In genomic region chr11:77656362-77656761, GRCh38 we compare ENCODE assay signal across 2 cellular contexts.
TF ChIP-seq lines count a peak whose summit lies in the region.

No MANE protein-coding gene starts in this region.

TF ChIP-seq in IMR-90, 13 proteins besides CTCF, POLR2A, EP300 and RAD21:
- TF ChIP-seq CHD1 (IDR thresholded peaks at IDR 0.05; ENCODE audit: low read depth, low read length) (no peak), MAZ (IDR thresholded peaks at IDR 0.05; ENCODE audit: borderline replicate concordance, low read depth, low read length) (no peak), RFX5 (IDR thresholded peaks at IDR 0.05; ENCODE audit: low read depth, low read length) (no peak), SMC3 (IDR thresholded peaks at IDR 0.05; ENCODE audit: low read depth, low read length) (no peak), MXI1 (IDR thresholded peaks at IDR 0.05; ENCODE audit: borderline replicate concordance, low read depth, low read length) (no peak), NFE2L2 (IDR thresholded peaks at IDR 0.05; ENCODE audit: low read depth, low read length) (no peak), FOS (IDR thresholded peaks at IDR 0.05; ENCODE audit: low read depth, low read length) (no peak), USF2 (IDR thresholded peaks at IDR 0.05; ENCODE audit: low read depth, low read length) (no peak), MAFK (IDR thresholded peaks at IDR 0.05; ENCODE audit: low read depth, low read length) (no peak)
- TF ChIP-seq, protein P1, sequence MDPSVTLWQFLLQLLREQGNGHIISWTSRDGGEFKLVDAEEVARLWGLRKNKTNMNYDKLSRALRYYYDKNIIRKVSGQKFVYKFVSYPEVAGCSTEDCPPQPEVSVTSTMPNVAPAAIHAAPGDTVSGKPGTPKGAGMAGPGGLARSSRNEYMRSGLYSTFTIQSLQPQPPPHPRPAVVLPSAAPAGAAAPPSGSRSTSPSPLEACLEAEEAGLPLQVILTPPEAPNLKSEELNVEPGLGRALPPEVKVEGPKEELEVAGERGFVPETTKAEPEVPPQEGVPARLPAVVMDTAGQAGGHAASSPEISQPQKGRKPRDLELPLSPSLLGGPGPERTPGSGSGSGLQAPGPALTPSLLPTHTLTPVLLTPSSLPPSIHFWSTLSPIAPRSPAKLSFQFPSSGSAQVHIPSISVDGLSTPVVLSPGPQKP (IDR thresholded peaks at IDR 0.05; ENCODE audit: borderline replicate concordance, low read depth, low read length) = no peak

TF ChIP-seq in H1, 55 proteins besides CTCF, POLR2A, EP300 and RAD21:
- no peak for TF ChIP-seq KDM4A (IDR thresholded peaks at IDR 0.05; ENCODE audit: low read depth, low read length, severe bottlenecking)
- TF ChIP-seq, protein P2, sequence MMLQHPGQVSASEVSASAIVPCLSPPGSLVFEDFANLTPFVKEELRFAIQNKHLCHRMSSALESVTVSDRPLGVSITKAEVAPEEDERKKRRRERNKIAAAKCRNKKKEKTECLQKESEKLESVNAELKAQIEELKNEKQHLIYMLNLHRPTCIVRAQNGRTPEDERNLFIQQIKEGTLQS (IDR thresholded peaks at IDR 0.05; ENCODE audit: insufficient read depth, low read depth, low read length) = no peak
- TF ChIP-seq EZH2 (IDR thresholded peaks at IDR 0.05; ENCODE audit: low read depth, low read length, severe bottlenecking) = no peak
- no peak for TF ChIP-seq BACH1 (IDR thresholded peaks at IDR 0.05; ENCODE audit: low read length)
- no peak for TF ChIP-seq YY1 (IDR thresholded peaks at IDR 0.05; ENCODE audit: low read depth, low read length)
- TF ChIP-seq CHD1 (IDR thresholded peaks at IDR 0.05; ENCODE audit: low read depth, low read length) = no peak
- no peak for TF ChIP-seq TCF12 (IDR thresholded peaks at IDR 0.05; ENCODE audit: low read depth, low read length)
- TF ChIP-seq, protein P3, sequence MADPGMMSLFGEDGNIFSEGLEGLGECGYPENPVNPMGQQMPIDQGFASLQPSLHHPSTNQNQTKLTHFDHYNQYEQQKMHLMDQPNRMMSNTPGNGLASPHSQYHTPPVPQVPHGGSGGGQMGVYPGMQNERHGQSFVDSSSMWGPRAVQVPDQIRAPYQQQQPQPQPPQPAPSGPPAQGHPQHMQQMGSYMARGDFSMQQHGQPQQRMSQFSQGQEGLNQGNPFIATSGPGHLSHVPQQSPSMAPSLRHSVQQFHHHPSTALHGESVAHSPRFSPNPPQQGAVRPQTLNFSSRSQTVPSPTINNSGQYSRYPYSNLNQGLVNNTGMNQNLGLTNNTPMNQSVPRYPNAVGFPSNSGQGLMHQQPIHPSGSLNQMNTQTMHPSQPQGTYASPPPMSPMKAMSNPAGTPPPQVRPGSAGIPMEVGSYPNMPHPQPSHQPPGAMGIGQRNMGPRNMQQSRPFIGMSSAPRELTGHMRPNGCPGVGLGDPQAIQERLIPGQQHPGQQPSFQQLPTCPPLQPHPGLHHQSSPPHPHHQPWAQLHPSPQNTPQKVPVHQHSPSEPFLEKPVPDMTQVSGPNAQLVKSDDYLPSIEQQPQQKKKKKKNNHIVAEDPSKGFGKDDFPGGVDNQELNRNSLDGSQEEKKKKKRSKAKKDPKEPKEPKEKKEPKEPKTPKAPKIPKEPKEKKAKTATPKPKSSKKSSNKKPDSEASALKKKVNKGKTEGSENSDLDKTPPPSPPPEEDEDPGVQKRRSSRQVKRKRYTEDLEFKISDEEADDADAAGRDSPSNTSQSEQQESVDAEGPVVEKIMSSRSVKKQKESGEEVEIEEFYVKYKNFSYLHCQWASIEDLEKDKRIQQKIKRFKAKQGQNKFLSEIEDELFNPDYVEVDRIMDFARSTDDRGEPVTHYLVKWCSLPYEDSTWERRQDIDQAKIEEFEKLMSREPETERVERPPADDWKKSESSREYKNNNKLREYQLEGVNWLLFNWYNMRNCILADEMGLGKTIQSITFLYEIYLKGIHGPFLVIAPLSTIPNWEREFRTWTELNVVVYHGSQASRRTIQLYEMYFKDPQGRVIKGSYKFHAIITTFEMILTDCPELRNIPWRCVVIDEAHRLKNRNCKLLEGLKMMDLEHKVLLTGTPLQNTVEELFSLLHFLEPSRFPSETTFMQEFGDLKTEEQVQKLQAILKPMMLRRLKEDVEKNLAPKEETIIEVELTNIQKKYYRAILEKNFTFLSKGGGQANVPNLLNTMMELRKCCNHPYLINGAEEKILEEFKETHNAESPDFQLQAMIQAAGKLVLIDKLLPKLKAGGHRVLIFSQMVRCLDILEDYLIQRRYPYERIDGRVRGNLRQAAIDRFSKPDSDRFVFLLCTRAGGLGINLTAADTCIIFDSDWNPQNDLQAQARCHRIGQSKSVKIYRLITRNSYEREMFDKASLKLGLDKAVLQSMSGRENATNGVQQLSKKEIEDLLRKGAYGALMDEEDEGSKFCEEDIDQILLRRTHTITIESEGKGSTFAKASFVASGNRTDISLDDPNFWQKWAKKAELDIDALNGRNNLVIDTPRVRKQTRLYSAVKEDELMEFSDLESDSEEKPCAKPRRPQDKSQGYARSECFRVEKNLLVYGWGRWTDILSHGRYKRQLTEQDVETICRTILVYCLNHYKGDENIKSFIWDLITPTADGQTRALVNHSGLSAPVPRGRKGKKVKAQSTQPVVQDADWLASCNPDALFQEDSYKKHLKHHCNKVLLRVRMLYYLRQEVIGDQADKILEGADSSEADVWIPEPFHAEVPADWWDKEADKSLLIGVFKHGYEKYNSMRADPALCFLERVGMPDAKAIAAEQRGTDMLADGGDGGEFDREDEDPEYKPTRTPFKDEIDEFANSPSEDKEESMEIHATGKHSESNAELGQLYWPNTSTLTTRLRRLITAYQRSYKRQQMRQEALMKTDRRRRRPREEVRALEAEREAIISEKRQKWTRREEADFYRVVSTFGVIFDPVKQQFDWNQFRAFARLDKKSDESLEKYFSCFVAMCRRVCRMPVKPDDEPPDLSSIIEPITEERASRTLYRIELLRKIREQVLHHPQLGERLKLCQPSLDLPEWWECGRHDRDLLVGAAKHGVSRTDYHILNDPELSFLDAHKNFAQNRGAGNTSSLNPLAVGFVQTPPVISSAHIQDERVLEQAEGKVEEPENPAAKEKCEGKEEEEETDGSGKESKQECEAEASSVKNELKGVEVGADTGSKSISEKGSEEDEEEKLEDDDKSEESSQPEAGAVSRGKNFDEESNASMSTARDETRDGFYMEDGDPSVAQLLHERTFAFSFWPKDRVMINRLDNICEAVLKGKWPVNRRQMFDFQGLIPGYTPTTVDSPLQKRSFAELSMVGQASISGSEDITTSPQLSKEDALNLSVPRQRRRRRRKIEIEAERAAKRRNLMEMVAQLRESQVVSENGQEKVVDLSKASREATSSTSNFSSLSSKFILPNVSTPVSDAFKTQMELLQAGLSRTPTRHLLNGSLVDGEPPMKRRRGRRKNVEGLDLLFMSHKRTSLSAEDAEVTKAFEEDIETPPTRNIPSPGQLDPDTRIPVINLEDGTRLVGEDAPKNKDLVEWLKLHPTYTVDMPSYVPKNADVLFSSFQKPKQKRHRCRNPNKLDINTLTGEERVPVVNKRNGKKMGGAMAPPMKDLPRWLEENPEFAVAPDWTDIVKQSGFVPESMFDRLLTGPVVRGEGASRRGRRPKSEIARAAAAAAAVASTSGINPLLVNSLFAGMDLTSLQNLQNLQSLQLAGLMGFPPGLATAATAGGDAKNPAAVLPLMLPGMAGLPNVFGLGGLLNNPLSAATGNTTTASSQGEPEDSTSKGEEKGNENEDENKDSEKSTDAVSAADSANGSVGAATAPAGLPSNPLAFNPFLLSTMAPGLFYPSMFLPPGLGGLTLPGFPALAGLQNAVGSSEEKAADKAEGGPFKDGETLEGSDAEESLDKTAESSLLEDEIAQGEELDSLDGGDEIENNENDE (IDR thresholded peaks at IDR 0.05; ENCODE audit: insufficient replicate concordance, low read length) = no peak
- TF ChIP-seq RFX5 (IDR thresholded peaks at IDR 0.05; ENCODE audit: borderline replicate concordance, low read depth, low read length) = no peak
- no peak for TF ChIP-seq ASH2L (IDR thresholded peaks at IDR 0.05; ENCODE audit: low read length)
- TF ChIP-seq CHD2 (IDR thresholded peaks at IDR 0.05; ENCODE audit: low read length) = no peak
- TF ChIP-seq TBP (IDR thresholded peaks at IDR 0.05; ENCODE audit: low read depth, low read length) = no peak
- TF ChIP-seq SP2 (IDR thresholded peaks at IDR 0.05; ENCODE audit: low read length) = no peak
- TF ChIP-seq HDAC6 (IDR thresholded peaks at IDR 0.05; ENCODE audit: low read depth, low read length) = no peak
- TF ChIP-seq JUN (IDR thresholded peaks at IDR 0.05; ENCODE audit: low read depth, low read length) = no peak
- TF ChIP-seq EGR1 (IDR thresholded peaks at IDR 0.05; ENCODE audit: borderline replicate concordance, low read depth, low read length) = no peak
- no peak for TF ChIP-seq CEBPB (IDR thresholded peaks at IDR 0.05; ENCODE audit: low read depth, low read length)
